7 cellular contexts compared by ENCODE assay signal in genomic region chr20:50335105-50335504, GRCh38.
DNase-seq lines count a peak whose midpoint lies in the region; ATAC-seq lines count a peak whose summit lies in the region.

No MANE protein-coding gene starts in this region.

- H3K4me1 Mint-ChIP-seq in T-helper 17 cell, result peaks cover 24% of the 10 kb centered on the region

- H3K27me3 Mint-ChIP-seq in T-helper 17 cell, result peaks cover 10% of the 10 kb centered on the region

- no peak overlapping the region for H3K4me3 Mint-ChIP-seq in T-helper 17 cell

- no peak overlapping the region for H3K27ac Mint-ChIP-seq in T-helper 17 cell

- peaks cover under 1% of the 10 kb centered on the region for H3K36me3 Mint-ChIP-seq in T-helper 17 cell (ENCODE audit: low read depth)

- DNase-seq in GM19240 (ENCODE audit: insufficient read length, low spot score) (peak; percentile 29), NCI-H1417 (lab: John Stamatoyannopoulos, UW) (peak; percentile 11 to 51 (median 38)), T-helper 17 cell (no peak), kidney glomerular epithelial cell (lab: John Stamatoyannopoulos, UW) (peak; percentile 71), epidermal melanocyte (ENCODE audit: insufficient read length, low spot score) (no peak)
- DNase-seq in effector CD4-positive, alpha-beta T cell, result no peak

- H3K9me3 ChIP-seq in T-helper 17 cell (ENCODE audit: control insufficient read depth, low read length, poor library complexity, severe bottlenecking), result no peaks in the 10 kb centered on the region

- ATAC-seq in T-helper 17 cell, result peak; percentile 47
- no peak for ATAC-seq in HG03565 (IDR thresholded peaks at IDR 0.05; ENCODE audit: unreplicated experiment)

Comparison
In these comparisons a context has a peak if more than half of its experiments do, and no peak if none do; other contexts are left out.
1. DNase-seq: peak in GM19240 (single experiment), NCI-H1417 (3 of 3) and kidney glomerular epithelial cell (single experiment); none in T-helper 17 cell (0 of 3), epidermal melanocyte (single experiment) and effector CD4-positive, alpha-beta T cell (single experiment).